1 cellular context compared by ENCODE assay signal in the genomic region with DNA sequence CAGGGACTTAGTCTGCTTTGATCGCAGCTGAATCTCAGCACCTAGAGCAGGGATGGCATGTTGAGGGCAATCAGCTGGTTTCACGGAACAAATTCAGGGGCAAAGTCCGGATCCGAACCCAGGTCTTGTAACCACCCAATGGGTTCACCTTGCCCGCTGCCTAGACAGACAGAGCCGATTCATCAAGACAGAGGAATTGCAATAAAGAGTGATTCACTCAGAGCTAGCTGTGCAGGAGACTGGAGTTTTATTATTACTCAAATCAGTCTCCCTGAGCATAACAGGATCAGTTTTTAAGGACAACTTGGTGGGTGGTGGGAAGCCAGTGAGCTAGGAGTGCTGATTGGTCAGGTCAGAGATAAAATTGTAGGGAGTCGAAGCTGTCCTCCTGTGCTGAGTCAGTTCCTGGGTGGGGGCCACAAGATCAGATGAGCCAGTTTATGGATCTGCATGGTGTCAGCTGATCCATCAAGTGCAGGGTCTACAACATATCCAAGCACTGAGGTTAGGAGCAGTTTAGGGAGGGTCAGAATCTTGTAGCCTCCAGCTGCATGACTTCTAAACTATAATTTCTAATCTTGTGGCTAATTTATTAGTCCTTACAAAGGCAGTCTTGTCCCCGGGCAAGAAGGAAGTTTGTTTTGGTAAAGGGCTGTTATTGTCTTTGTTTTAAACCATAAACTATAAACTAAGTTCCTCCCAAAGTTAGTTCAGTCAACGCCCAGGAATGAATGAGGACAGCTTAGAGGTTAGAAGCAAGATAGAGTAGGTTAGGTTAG.
TF ChIP-seq lines count a peak whose summit lies in the region.

No MANE protein-coding gene starts in this region.

TF ChIP-seq in K562, 482 proteins besides CTCF, POLR2A, EP300 and RAD21 (continued from another document and continues in another):
- TF ChIP-seq, protein P1, sequence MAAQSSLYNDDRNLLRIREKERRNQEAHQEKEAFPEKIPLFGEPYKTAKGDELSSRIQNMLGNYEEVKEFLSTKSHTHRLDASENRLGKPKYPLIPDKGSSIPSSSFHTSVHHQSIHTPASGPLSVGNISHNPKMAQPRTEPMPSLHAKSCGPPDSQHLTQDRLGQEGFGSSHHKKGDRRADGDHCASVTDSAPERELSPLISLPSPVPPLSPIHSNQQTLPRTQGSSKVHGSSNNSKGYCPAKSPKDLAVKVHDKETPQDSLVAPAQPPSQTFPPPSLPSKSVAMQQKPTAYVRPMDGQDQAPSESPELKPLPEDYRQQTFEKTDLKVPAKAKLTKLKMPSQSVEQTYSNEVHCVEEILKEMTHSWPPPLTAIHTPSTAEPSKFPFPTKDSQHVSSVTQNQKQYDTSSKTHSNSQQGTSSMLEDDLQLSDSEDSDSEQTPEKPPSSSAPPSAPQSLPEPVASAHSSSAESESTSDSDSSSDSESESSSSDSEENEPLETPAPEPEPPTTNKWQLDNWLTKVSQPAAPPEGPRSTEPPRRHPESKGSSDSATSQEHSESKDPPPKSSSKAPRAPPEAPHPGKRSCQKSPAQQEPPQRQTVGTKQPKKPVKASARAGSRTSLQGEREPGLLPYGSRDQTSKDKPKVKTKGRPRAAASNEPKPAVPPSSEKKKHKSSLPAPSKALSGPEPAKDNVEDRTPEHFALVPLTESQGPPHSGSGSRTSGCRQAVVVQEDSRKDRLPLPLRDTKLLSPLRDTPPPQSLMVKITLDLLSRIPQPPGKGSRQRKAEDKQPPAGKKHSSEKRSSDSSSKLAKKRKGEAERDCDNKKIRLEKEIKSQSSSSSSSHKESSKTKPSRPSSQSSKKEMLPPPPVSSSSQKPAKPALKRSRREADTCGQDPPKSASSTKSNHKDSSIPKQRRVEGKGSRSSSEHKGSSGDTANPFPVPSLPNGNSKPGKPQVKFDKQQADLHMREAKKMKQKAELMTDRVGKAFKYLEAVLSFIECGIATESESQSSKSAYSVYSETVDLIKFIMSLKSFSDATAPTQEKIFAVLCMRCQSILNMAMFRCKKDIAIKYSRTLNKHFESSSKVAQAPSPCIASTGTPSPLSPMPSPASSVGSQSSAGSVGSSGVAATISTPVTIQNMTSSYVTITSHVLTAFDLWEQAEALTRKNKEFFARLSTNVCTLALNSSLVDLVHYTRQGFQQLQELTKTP (IDR thresholded peaks at IDR 0.05; ENCODE audit: low read depth in 1 of 2, partially characterized antibody in 2 of 2), result no peak
- TF ChIP-seq PTTG1 (tag; IDR thresholded peaks at IDR 0.05; ENCODE audit: low read depth) (no peak), POLR2AphosphoS2 (IDR thresholded peaks at IDR 0.05; ENCODE audit: low read length) (no peak), ZNF764 (CRISPR knock-in tag; IDR thresholded peaks at IDR 0.05; ENCODE audit: low read depth) (no peak), ZNF444 (CRISPR knock-in tag; IDR thresholded peaks at IDR 0.05) (no peak), HMGN3 (IDR thresholded peaks at IDR 0.05; ENCODE audit: borderline replicate concordance, extremely low read depth, insufficient read length, low read depth, low read length) (no peak), SMARCA5 (IDR thresholded peaks at IDR 0.05) (no peak), KHSRP (IDR thresholded peaks at IDR 0.05) (no peak), HMG20B (CRISPR knock-in tag; IDR thresholded peaks at IDR 0.05) (no peak), TAF1 (IDR thresholded peaks at IDR 0.05; ENCODE audit: control insufficient read depth, extremely low read depth, insufficient read depth, low read length, severe bottlenecking) (no peak), HEY1 (CRISPR knock-in tag; IDR thresholded peaks at IDR 0.05; ENCODE audit: borderline replicate concordance) (no peak), SMARCA4 (IDR thresholded peaks at IDR 0.05) (peak; percentile 78; the same call in 1 of the 2 replicates), HDGF (IDR thresholded peaks at IDR 0.05) (no peak), ZNF143 (CRISPR knock-in tag; IDR thresholded peaks at IDR 0.05) (no peak), SRSF7 (optimal IDR thresholded peaks at IDR 0.05; ENCODE audit: low read depth, low read length) (no peak), TBL1XR1 (IDR thresholded peaks at IDR 0.05; ENCODE audit: low read length in 2 of 2) (no peak), BCOR (IDR thresholded peaks at IDR 0.05) (no peak), ZNF212 (CRISPR knock-in tag; IDR thresholded peaks at IDR 0.05) (no peak), MED1 (CRISPR knock-in tag; IDR thresholded peaks at IDR 0.05; ENCODE audit: borderline replicate concordance) (no peak), NR3C1 (CRISPR knock-in tag; IDR thresholded peaks at IDR 0.05) (no peak), SRSF9 (IDR thresholded peaks at IDR 0.05; ENCODE audit: borderline replicate concordance, low read depth, low read length) (no peak), MTA1 (IDR thresholded peaks at IDR 0.05; ENCODE audit: borderline replicate concordance) (no peak), PHB2 (IDR thresholded peaks at IDR 0.05; ENCODE audit: low read depth) (no peak), ZC3H11A (IDR thresholded peaks at IDR 0.05; ENCODE audit: low read depth, low read length) (no peak), ZNF76 (CRISPR knock-in tag; IDR thresholded peaks at IDR 0.05; ENCODE audit: borderline replicate concordance) (no peak), ZNF57 (CRISPR knock-in tag; IDR thresholded peaks at IDR 0.05) (no peak), SMAD4 (CRISPR knock-in tag; conservative IDR thresholded peaks at IDR 0.05) (no peak), RCOR1 (IDR thresholded peaks at IDR 0.05; ENCODE audit: borderline replicate concordance in 1 of 2, low read depth in 2 of 2, low read length in 2 of 2) (peak in 1 of 2 experiments; percentile 68; a peak in 1 of 4 replicates), HDAC6 (IDR thresholded peaks at IDR 0.05; ENCODE audit: low read depth, low read length) (no peak), ZNF24 (IDR thresholded peaks at IDR 0.05) (no peak), RB1 (IDR thresholded peaks at IDR 0.05; ENCODE audit: low read depth) (no peak), BACH1 (tag; IDR thresholded peaks at IDR 0.05) (no peak), YBX1 (IDR thresholded peaks at IDR 0.05) (no peak)
- TF ChIP-seq, protein P2, sequence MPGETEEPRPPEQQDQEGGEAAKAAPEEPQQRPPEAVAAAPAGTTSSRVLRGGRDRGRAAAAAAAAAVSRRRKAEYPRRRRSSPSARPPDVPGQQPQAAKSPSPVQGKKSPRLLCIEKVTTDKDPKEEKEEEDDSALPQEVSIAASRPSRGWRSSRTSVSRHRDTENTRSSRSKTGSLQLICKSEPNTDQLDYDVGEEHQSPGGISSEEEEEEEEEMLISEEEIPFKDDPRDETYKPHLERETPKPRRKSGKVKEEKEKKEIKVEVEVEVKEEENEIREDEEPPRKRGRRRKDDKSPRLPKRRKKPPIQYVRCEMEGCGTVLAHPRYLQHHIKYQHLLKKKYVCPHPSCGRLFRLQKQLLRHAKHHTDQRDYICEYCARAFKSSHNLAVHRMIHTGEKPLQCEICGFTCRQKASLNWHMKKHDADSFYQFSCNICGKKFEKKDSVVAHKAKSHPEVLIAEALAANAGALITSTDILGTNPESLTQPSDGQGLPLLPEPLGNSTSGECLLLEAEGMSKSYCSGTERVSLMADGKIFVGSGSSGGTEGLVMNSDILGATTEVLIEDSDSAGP (CRISPR knock-in tag; IDR thresholded peaks at IDR 0.05), result no peak
- TF ChIP-seq, protein P3, sequence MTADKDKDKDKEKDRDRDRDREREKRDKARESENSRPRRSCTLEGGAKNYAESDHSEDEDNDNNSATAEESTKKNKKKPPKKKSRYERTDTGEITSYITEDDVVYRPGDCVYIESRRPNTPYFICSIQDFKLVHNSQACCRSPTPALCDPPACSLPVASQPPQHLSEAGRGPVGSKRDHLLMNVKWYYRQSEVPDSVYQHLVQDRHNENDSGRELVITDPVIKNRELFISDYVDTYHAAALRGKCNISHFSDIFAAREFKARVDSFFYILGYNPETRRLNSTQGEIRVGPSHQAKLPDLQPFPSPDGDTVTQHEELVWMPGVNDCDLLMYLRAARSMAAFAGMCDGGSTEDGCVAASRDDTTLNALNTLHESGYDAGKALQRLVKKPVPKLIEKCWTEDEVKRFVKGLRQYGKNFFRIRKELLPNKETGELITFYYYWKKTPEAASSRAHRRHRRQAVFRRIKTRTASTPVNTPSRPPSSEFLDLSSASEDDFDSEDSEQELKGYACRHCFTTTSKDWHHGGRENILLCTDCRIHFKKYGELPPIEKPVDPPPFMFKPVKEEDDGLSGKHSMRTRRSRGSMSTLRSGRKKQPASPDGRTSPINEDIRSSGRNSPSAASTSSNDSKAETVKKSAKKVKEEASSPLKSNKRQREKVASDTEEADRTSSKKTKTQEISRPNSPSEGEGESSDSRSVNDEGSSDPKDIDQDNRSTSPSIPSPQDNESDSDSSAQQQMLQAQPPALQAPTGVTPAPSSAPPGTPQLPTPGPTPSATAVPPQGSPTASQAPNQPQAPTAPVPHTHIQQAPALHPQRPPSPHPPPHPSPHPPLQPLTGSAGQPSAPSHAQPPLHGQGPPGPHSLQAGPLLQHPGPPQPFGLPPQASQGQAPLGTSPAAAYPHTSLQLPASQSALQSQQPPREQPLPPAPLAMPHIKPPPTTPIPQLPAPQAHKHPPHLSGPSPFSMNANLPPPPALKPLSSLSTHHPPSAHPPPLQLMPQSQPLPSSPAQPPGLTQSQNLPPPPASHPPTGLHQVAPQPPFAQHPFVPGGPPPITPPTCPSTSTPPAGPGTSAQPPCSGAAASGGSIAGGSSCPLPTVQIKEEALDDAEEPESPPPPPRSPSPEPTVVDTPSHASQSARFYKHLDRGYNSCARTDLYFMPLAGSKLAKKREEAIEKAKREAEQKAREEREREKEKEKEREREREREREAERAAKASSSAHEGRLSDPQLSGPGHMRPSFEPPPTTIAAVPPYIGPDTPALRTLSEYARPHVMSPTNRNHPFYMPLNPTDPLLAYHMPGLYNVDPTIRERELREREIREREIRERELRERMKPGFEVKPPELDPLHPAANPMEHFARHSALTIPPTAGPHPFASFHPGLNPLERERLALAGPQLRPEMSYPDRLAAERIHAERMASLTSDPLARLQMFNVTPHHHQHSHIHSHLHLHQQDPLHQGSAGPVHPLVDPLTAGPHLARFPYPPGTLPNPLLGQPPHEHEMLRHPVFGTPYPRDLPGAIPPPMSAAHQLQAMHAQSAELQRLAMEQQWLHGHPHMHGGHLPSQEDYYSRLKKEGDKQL (CRISPR knock-in tag; IDR thresholded peaks at IDR 0.05; ENCODE audit: borderline replicate concordance), result no peak
- TF ChIP-seq, protein P4, sequence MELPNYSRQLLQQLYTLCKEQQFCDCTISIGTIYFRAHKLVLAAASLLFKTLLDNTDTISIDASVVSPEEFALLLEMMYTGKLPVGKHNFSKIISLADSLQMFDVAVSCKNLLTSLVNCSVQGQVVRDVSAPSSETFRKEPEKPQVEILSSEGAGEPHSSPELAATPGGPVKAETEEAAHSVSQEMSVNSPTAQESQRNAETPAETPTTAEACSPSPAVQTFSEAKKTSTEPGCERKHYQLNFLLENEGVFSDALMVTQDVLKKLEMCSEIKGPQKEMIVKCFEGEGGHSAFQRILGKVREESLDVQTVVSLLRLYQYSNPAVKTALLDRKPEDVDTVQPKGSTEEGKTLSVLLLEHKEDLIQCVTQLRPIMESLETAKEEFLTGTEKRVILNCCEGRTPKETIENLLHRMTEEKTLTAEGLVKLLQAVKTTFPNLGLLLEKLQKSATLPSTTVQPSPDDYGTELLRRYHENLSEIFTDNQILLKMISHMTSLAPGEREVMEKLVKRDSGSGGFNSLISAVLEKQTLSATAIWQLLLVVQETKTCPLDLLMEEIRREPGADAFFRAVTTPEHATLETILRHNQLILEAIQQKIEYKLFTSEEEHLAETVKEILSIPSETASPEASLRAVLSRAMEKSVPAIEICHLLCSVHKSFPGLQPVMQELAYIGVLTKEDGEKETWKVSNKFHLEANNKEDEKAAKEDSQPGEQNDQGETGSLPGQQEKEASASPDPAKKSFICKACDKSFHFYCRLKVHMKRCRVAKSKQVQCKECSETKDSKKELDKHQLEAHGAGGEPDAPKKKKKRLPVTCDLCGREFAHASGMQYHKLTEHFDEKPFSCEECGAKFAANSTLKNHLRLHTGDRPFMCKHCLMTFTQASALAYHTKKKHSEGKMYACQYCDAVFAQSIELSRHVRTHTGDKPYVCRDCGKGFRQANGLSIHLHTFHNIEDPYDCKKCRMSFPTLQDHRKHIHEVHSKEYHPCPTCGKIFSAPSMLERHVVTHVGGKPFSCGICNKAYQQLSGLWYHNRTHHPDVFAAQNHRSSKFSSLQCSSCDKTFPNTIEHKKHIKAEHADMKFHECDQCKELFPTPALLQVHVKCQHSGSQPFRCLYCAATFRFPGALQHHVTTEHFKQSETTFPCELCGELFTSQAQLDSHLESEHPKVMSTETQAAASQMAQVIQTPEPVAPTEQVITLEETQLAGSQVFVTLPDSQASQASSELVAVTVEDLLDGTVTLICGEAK (IDR thresholded peaks at IDR 0.05), result no peak
- TF ChIP-seq, protein P4 (CRISPR knock-in tag; IDR thresholded peaks at IDR 0.05), result no peak
- TF ChIP-seq, protein P5, sequence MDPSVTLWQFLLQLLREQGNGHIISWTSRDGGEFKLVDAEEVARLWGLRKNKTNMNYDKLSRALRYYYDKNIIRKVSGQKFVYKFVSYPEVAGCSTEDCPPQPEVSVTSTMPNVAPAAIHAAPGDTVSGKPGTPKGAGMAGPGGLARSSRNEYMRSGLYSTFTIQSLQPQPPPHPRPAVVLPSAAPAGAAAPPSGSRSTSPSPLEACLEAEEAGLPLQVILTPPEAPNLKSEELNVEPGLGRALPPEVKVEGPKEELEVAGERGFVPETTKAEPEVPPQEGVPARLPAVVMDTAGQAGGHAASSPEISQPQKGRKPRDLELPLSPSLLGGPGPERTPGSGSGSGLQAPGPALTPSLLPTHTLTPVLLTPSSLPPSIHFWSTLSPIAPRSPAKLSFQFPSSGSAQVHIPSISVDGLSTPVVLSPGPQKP (CRISPR knock-in tag; IDR thresholded peaks at IDR 0.05), result no peak
